ENCODE assay signal across 8 cellular contexts in the genomic region with DNA sequence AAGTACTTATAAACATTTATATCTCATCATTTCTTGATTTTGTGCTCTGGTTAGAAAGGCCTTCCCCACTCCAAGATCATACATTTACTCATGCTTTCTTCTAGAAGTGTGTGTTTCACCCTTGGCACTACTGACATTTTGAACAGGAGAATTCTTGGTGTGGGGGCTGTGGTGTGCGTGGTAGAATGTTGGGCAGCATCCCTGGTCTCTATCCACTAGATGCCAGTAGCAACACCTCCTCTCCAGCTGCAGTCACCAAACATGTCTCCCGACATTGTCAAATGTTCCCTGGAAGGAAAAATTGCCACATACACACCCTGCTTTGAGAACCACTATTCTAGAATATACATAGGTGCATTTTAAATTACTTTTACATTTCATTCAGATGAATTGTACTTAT. TPM values are rescaled to one million over a fixed set of nuclear protein-coding genes. Genes with fewer than 3 reads are reported as not detected.
A peak's percentile ranks its signal among the peaks of the same experiment; 100 is the strongest.
DNase-seq lines count a peak whose midpoint lies in the region; ATAC-seq and TF ChIP-seq lines count a peak whose summit lies in the region.

No MANE protein-coding gene starts in this region.

- TF ChIP-seq POLR2A in sigmoid colon (IDR thresholded peaks at IDR 0.05) = no peak

- H3K4me3 ChIP-seq in sigmoid colon = no peak overlapping the region

- ATAC-seq in GM21390 (IDR thresholded peaks at IDR 0.05; ENCODE audit: unreplicated experiment) (no peak), HG03378 (IDR thresholded peaks at IDR 0.05; ENCODE audit: unreplicated experiment) (no peak)

- DNase-seq in NCI-H748 (lab: John Stamatoyannopoulos, UW; ENCODE audit: unreplicated experiment) (peak; percentile 22), NCI-H748 treated with DMSO at 0.1 percent for 48 hours (lab: John Stamatoyannopoulos, UW) (no peak), RPMI7951 (ENCODE audit: low read depth) (peak; percentile 57), globus pallidus (ENCODE audit: low spot score) (peak; percentile 71), sigmoid colon (no peak), hepatic stellate cell (ENCODE audit: low spot score) (no peak)

- H3K9me3 ChIP-seq in sigmoid colon = no peaks in the 10 kb centered on the region

- intact Hi-C loops in sigmoid colon (cut with DNase I) = no loop called here

- peak in 3 of 4 experiments; percentile 15 to 35 (median 26) for TF ChIP-seq CTCF in sigmoid colon (IDR thresholded peaks at IDR 0.05)

- no peak overlapping the region for H3K27ac ChIP-seq in sigmoid colon

- peaks cover 0 to 11% (median 4%) of the 10 kb centered on the region in 4 donors for H3K4me1 ChIP-seq in sigmoid colon

- 11 to 29% methylated on average over 2 of the region's 2 CpGs for WGBS in sigmoid colon, 2 donors

- no peaks in the 10 kb centered on the region for H3K27me3 ChIP-seq in sigmoid colon

- no peak for TF ChIP-seq EP300 in sigmoid colon (IDR thresholded peaks at IDR 0.05)

- H3K36me3 ChIP-seq in sigmoid colon = no peaks in the 10 kb centered on the region

RNA-seq across cellular contexts. Expression of a gene that starts 8.7 kb away (rescaled TPM):
- total RNA-seq in RPMI7951 (2014; rRNA removed; shearing (Covaris generic)) = 90.4 and 91.7 TPM in 2 replicates
- total RNA-seq in sigmoid colon = 10 to 100 TPM; 32.1 to 80.6 (median 50.6) TPM
- 10 to 100 TPM; 34.7 to 72.1 (median 40.9) TPM for polyA plus RNA-seq in sigmoid colon

Comparison
In these comparisons a context has a peak if more than half of its experiments do, and no peak if none do; other contexts are left out.
1. DNase-seq: peak in NCI-H748 (single experiment), RPMI7951 (single experiment) and globus pallidus (single experiment); none in NCI-H748 treated with DMSO at 0.1 percent for 48 hours (single experiment), sigmoid colon (single experiment) and hepatic stellate cell (single experiment).